Comparison of ENCODE assay signal across 19 cellular contexts in genomic region chr13:27302643-27303262, GRCh38.
"Had no signal": no experiment of that assay in that cellular context is flagged by ENCODE, and none has a peak within 500 bp of the region (broad histone marks: within the 10 kb centered on the region; RNA-seq: fewer than 3 reads in every experiment).

No MANE protein-coding gene starts in this region.

- H3K27ac ChIP-seq: ascending aorta, breast epithelium, prostate gland, skin epidermis, thoracic aorta had no signal

- H3K4me1 Mint-ChIP-seq: nephron, T-helper 17 cell had no signal

- H3K27ac Mint-ChIP-seq: activated T-helper 2 cell treated with anti-CD3 and anti-CD28 coated beads, Interferon-gamma antibody, Interleukin-2, Interleukin-4, amounts not matched to agents 10 μg/mL and 5 μg/mL and 100 μg/mL, durations not matched to agents 14 hours and 24 hours and 36 hours; nephron; T-helper 17 cell had no signal

- DNase-seq: activated CD4-positive, alpha-beta T cell treated with anti-CD3 and anti-CD28 coated beads for 4 hours; activated CD8-positive, alpha-beta memory T cell treated with anti-CD3 and anti-CD28 coated beads for 24 hours; cerebellar nuclear complex; effector CD8-positive, alpha-beta T cell; foreskin fibroblast; hypothalamus; mesenchymal stem cell; right cardiac atrium; stimulated activated CD4-positive, alpha-beta T cell treated with anti-CD3 and anti-CD28 coated beads, Interleukin-4, amount 100 ng/mL, for 4 hours; stimulated activated CD8-positive, alpha-beta memory T cell treated with anti-CD3 and anti-CD28 coated beads, Interleukin-4, amount 100 ng/mL, for 48 hours; T-helper 17 cell had no signal

- H3K36me3 ChIP-seq: ascending aorta, breast epithelium, prostate gland, thoracic aorta had no signal

- H3K4me1 ChIP-seq: ascending aorta, breast epithelium, prostate gland had no signal

- H3K9me3 ChIP-seq: ascending aorta, breast epithelium, prostate gland, thoracic aorta had no signal

- H3K9me3 Mint-ChIP-seq: activated T-helper 2 cell treated with anti-CD3 and anti-CD28 coated beads, Interferon-gamma antibody, Interleukin-2, Interleukin-4, amounts not matched to agents 10 μg/mL and 5 μg/mL and 100 μg/mL, durations not matched to agents 14 hours and 24 hours and 36 hours had no signal

- ATAC-seq: right cardiac atrium, SK-N-SH treated with all-trans-retinoic acid at 6 μM for 48 hours, T-helper 17 cell had no signal

- H3K27me3 ChIP-seq: ascending aorta, breast epithelium had no signal

- H3K4me3 Mint-ChIP-seq: nephron, T-helper 17 cell had no signal

- H3K4me3 ChIP-seq: ascending aorta, breast epithelium, prostate gland, skin epidermis, thoracic aorta had no signal
